In genomic region chr17:45150911-45151809, GRCh38 we compare ENCODE assay signal across 8 cellular contexts. TPM values are rescaled to one million over a fixed set of nuclear protein-coding genes. Genes with fewer than 3 reads are reported as not detected.
DNase-seq lines count a peak whose midpoint lies in the region; ATAC-seq and TF ChIP-seq lines count a peak whose summit lies in the region.

No MANE protein-coding gene starts in this region.

- H3K27me3 ChIP-seq in Peyer's patch: no peaks in the 10 kb centered on the region

- TF ChIP-seq POLR2A in Peyer's patch (IDR thresholded peaks at IDR 0.05): no peak

- DNase-seq in GM12865 (ENCODE audit: low read depth) (no peak), Peyer's patch (no peak), epithelial cell of proximal tubule (ENCODE audit: low read depth) (no peak), skeletal muscle cell (ENCODE audit: low read depth) (no peak), SKM-1 (lab: John Stamatoyannopoulos, UW; ENCODE audit: unreplicated experiment) (no peak), NCI-H2029 (lab: John Stamatoyannopoulos, UW) (no peak)
- DNase-seq in activated CD4-positive, alpha-beta T cell treated with anti-CD3 and anti-CD28 coated beads, Interleukin-2, amount 50 U/mL, for 48 hours: no peak

- H3K36me3 ChIP-seq in Peyer's patch: no peaks in the 10 kb centered on the region

- H3K27ac ChIP-seq in Peyer's patch: peak overlapping the region; percentile 55 to 97 (median 81)

- H3K4me3 ChIP-seq in GM12865 (ENCODE audit: low read depth, low read length) (peak overlapping the region; percentile 88), Peyer's patch (peak overlapping the region in 2 of 4 donors; percentile 77 to 79), epithelial cell of proximal tubule (ENCODE audit: low read depth, low read length) (peak overlapping the region; percentile 88), skeletal muscle cell (ENCODE audit: low read depth, low read length) (peak overlapping the region; percentile 83)

- TF ChIP-seq CTCF in GM12865 (IDR thresholded peaks at IDR 0.05; ENCODE audit: insufficient read depth, low read depth, low read length, missing control alignments) (no peak), Peyer's patch (IDR thresholded peaks at IDR 0.05) (no peak), epithelial cell of proximal tubule (conservative IDR thresholded peaks at IDR 0.05; ENCODE audit: low read depth, low read length) (no peak)

- ATAC-seq in GM21515 (IDR thresholded peaks at IDR 0.05; ENCODE audit: unreplicated experiment): no peak

- H3K4me1 ChIP-seq in Peyer's patch: peaks cover 0 to 39% (median 11%) of the 10 kb centered on the region in 4 donors

- no peaks in the 10 kb centered on the region for H3K9me3 ChIP-seq in Peyer's patch

RNA-seq across cellular contexts. Expression of gene HEXIM1, which starts 2.9 kb away (rescaled TPM):
- total RNA-seq in Peyer's patch: 10 to 100 TPM; 24.3 to 41.8 (median 31.7) TPM
- 11.0 and 20.3 TPM in 2 replicates for total RNA-seq in epithelial cell of proximal tubule

RNA-seq across cellular contexts. Expression of gene HEXIM2, which starts 10.5 kb away (rescaled TPM):
- total RNA-seq in Peyer's patch: 10 to 100 TPM in 3 of 4 donors, 1 to 10 TPM in 1; 8.4 to 28.9 (median 11.2) TPM
- 3.0 and 6.1 TPM in 2 replicates for total RNA-seq in epithelial cell of proximal tubule

RNA-seq across cellular contexts. Expression of gene ACBD4, which starts 15.7 kb away (rescaled TPM):
- total RNA-seq in Peyer's patch (100 to 1,000 TPM in 1 of 4 donors, 10 to 100 TPM in 3; 33.8 to 124 (median 76.3) TPM), epithelial cell of proximal tubule (4.5 and 11.3 TPM in 2 replicates)

RNA-seq across cellular contexts. Expression of gene PLCD3, which starts 18.8 kb away (rescaled TPM):
- total RNA-seq in Peyer's patch (10 to 100 TPM; 11.6 to 44.4 (median 18.4) TPM), epithelial cell of proximal tubule (46.0 and 107 TPM in 2 replicates)
